In genomic region chr11:38330578-38330977, GRCh38 we compare ENCODE assay signal across 16 cellular contexts.
DNase-seq lines count a peak whose midpoint lies in the region; ATAC-seq, FAIRE-seq and TF ChIP-seq lines count a peak whose summit lies in the region.
"Had no signal": no experiment of that assay in that cellular context is flagged by ENCODE, and none has a peak within 500 bp of the region (broad histone marks: within the 10 kb centered on the region; RNA-seq: fewer than 3 reads in every experiment).

No MANE protein-coding gene starts in this region.

- peak; percentile 15 for FAIRE-seq in H54 (lab: Jason Lieb, UNC)
- FAIRE-seq: GM12878, GM19239 had no signal

- no peak for TF ChIP-seq POLR2A in H54 (IDR thresholded peaks at IDR 0.05; ENCODE audit: low read depth, low read length)

- no peak for ATAC-seq in HG02852 (IDR thresholded peaks at IDR 0.05; ENCODE audit: unreplicated experiment)
- ATAC-seq: CD8-positive, alpha-beta T cell; GM12878; HCT116 had no signal

- DNase-seq in H54 (ENCODE audit: insufficient read length, low spot score) (no peak), RPMI8226 (peak; percentile 57), myocyte (ENCODE audit: low read depth) (peak; percentile 18), GM19240 (ENCODE audit: insufficient read length, low spot score) (no peak)
- no peak for DNase-seq in activated naive CD4-positive, alpha-beta T cell treated with Interleukin-2 at 50 U/mL for 16 hours
- DNase-seq: Calu3; CD8-positive, alpha-beta T cell; DMS79 treated with DMSO at 0.1 percent for 48 hours; GF-D8; GM23248; H7; HFFc6 had no signal

Comparison
In these comparisons a context has a peak if more than half of its experiments do, and no peak if none do; other contexts are left out.
1. DNase-seq: peak in RPMI8226 (single experiment) and myocyte (single experiment); none in H54 (single experiment), activated naive CD4-positive, alpha-beta T cell treated with Interleukin-2 at 50 U/mL for 16 hours (single experiment) and GM19240 (single experiment).